Comparison of ENCODE assay signal across 2 cellular contexts in genomic region chr6:36967301-36967700, GRCh38.
TF ChIP-seq lines count a peak whose summit lies in the region.

No MANE protein-coding gene starts in this region.

TF ChIP-seq in GM12878, 131 proteins besides CTCF, POLR2A, EP300 and RAD21:
- TF ChIP-seq STAT3 (IDR thresholded peaks at IDR 0.05; ENCODE audit: low read depth, low read length) (no peak), MTA3 (IDR thresholded peaks at IDR 0.05; ENCODE audit: borderline replicate concordance, low read length) (no peak), ZZZ3 (IDR thresholded peaks at IDR 0.05; ENCODE audit: control insufficient read depth, insufficient read length, low read depth) (no peak), CBX3 (IDR thresholded peaks at IDR 0.05; ENCODE audit: borderline replicate concordance, low read depth) (no peak), HDGF (IDR thresholded peaks at IDR 0.05) (no peak), POLR2AphosphoS5 (IDR thresholded peaks at IDR 0.05; ENCODE audit: low read length) (peak; percentile 54; the same call in 1 of the 2 replicates)

TF ChIP-seq in HepG2, 621 proteins besides CTCF, POLR2A, EP300 and RAD21:
- TF ChIP-seq TEF (CRISPR knock-in tag; IDR thresholded peaks at IDR 0.05) (peak; percentile 52; the same call in 1 of the 2 replicates), AFF4 (CRISPR knock-in tag; IDR thresholded peaks at IDR 0.05) (no peak), SIX4 (CRISPR knock-in tag; IDR thresholded peaks at IDR 0.05) (no peak), GATAD2A (CRISPR knock-in tag; IDR thresholded peaks at IDR 0.05) (no peak), ATM (IDR thresholded peaks at IDR 0.05; ENCODE audit: borderline replicate concordance) (no peak), RFX5 (IDR thresholded peaks at IDR 0.05; ENCODE audit: low read depth, low read length) (0 out of 2 replicates have a peak, but pooled peaks have one; percentile 12), ZNF616 (CRISPR knock-in tag; IDR thresholded peaks at IDR 0.05; ENCODE audit: low read depth) (no peak), DNMT3B (CRISPR knock-in tag; conservative IDR thresholded peaks at IDR 0.05) (no peak), ZNF850 (CRISPR knock-in tag; conservative IDR thresholded peaks at IDR 0.05) (no peak)
